ENCODE assay signal across 9 cellular contexts in the genomic region with DNA sequence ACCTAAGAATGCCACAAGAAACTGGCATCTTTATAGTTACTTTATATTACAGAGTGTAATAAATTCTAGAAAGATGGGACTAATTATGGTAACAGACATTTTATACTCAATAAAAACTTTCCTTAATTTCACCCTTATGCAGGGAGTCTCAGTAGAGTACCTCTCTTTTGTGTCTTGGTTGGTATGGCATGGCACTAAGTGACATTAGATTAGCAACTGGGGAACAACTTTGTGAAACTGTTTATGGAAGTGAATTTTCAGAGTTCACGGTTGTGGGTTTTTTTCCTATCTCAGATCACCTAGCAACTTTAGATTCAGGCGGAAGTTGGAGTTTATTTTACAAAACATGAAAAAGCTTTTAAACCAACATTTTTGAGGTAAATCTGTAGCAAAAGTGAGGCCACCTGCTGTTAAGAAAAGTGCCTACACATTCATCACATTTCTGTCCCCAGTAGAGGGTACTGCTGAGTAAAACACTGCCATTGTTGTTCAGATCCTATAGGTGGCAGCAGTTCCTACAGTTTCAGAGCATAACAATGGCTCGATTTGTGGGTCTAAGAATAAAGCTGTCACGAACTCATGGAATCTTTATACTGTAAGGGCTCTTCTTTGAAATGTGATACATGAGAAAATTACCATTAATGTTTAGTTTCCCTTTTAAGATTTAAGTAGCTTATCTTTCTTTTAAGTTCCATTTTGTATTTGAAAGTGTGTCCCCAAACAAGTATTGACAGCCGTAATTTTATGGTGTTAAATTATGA.
DNase-seq lines count a peak whose midpoint lies in the region; ATAC-seq and TF ChIP-seq lines count a peak whose summit lies in the region.
"Had no signal": no experiment of that assay in that cellular context is flagged by ENCODE, and none has a peak within 500 bp of the region (broad histone marks: within the 10 kb centered on the region; RNA-seq: fewer than 3 reads in every experiment).

No MANE protein-coding gene starts in this region.

- H3K9me3 ChIP-seq in MG63: no peaks in the 10 kb centered on the region
- no peaks in the 10 kb centered on the region for H3K9me3 ChIP-seq in Peyer's patch

- TF ChIP-seq CTCF in HFF-Myc (IDR thresholded peaks at IDR 0.05; ENCODE audit: low read depth, low read length, missing control alignments) (peak; percentile 100), Peyer's patch (IDR thresholded peaks at IDR 0.05) (peak; percentile 78 to 100 (median 99)), retinal pigment epithelial cell (conservative IDR thresholded peaks at IDR 0.05; ENCODE audit: low read depth, low read length) (peak; percentile 100)

- H3K27me3 ChIP-seq in MG63 (no peaks in the 10 kb centered on the region), Peyer's patch (no peaks in the 10 kb centered on the region)

- H3K36me3 ChIP-seq in MG63 (no peaks in the 10 kb centered on the region), Peyer's patch (no peaks in the 10 kb centered on the region)

- no peak for TF ChIP-seq POLR2A in Peyer's patch (IDR thresholded peaks at IDR 0.05)

- H3K4me1 ChIP-seq in Peyer's patch: no peaks in the 10 kb centered on the region

- no peak overlapping the region for H3K4me3 ChIP-seq in HFF-Myc (replicated peaks; ENCODE audit: low read depth, low read length)
- no peak overlapping the region for H3K4me3 ChIP-seq in MG63
- no peak overlapping the region for H3K4me3 ChIP-seq in Peyer's patch
- no peak overlapping the region for H3K4me3 ChIP-seq in retinal pigment epithelial cell (ENCODE audit: low read length)
- H3K4me3 ChIP-seq: skin epidermis had no signal

- peak; percentile 2 for DNase-seq in activated CD8-positive, alpha-beta memory T cell treated with anti-CD3 and anti-CD28 coated beads, Interleukin-2, amount 50 U/mL, for 24 hours (ENCODE audit: extremely low read depth)
- no peak for DNase-seq in activated CD8-positive, alpha-beta memory T cell treated with anti-CD3 and anti-CD28 coated beads, Interleukin-2, amount 50 U/mL, for 4 hours
- DNase-seq in HFF-Myc (ENCODE audit: extremely low read depth, low read depth) (peak; percentile 90), MG63 (peak; percentile 9), Peyer's patch (peak in 2 of 3 donors; percentile 18 to 53), amniotic stem cell (lab: John Stamatoyannopoulos, UW) (peak; percentile 72), left ventricle myocardium superior (no peak), retinal pigment epithelial cell (ENCODE audit: low read depth) (peak; percentile 69)

- ATAC-seq in left ventricle myocardium superior: peak; percentile 91

- no peak overlapping the region for H3K27ac ChIP-seq in Peyer's patch
- H3K27ac ChIP-seq: skin epidermis had no signal

- intact Hi-C loops in left ventricle myocardium superior (cut with micrococcal nuclease): loop anchor here (10.0 kb wide), 1 partner anchor 235 kb away; no protein-coding TSS in a partner anchor

Comparison
In these comparisons a context has a peak if more than half of its experiments do, and no peak if none do; other contexts are left out.
1. DNase-seq: peak in activated CD8-positive, alpha-beta memory T cell treated with anti-CD3 and anti-CD28 coated beads, Interleukin-2, amount 50 U/mL, for 24 hours (single experiment), HFF-Myc (single experiment), MG63 (single experiment), Peyer's patch (2 of 3), amniotic stem cell (single experiment) and retinal pigment epithelial cell (single experiment); none in activated CD8-positive, alpha-beta memory T cell treated with anti-CD3 and anti-CD28 coated beads, Interleukin-2, amount 50 U/mL, for 4 hours (single experiment) and left ventricle myocardium superior (single experiment).
2. Peak in every context shown above with its lines, with median percentiles within 50 percentile points of each other: CTCF ChIP-seq.